Comparison of ENCODE assay signal across 10 cellular contexts in genomic region chr2:37775908-37776250, GRCh38.
DNase-seq lines count a peak whose midpoint lies in the region; ATAC-seq and TF ChIP-seq lines count a peak whose summit lies in the region.
"Had no signal": no experiment of that assay in that cellular context is flagged by ENCODE, and none has a peak within 500 bp of the region (broad histone marks: within the 10 kb centered on the region; RNA-seq: fewer than 3 reads in every experiment).

No MANE protein-coding gene starts in this region.

- TF ChIP-seq CTCF in fibroblast of pulmonary artery (IDR thresholded peaks at IDR 0.05; ENCODE audit: low read length, missing control alignments): no peak

- no peaks in the 10 kb centered on the region for H3K9me3 ChIP-seq in SJSA1 (replicated peaks)
- H3K9me3 ChIP-seq: right lobe of liver had no signal

- H3K4me1 ChIP-seq in SJSA1 (replicated peaks): peaks cover 76% of the 10 kb centered on the region

- DNase-seq in Daoy (ENCODE audit: low read depth) (peak; percentile 70), SJSA1 (ENCODE audit: low read depth in 1 of 2, low spot score in 2 of 2) (peak; percentile 52 to 63), fibroblast of pulmonary artery (ENCODE audit: low read depth) (peak; percentile 84), posterior cingulate gyrus (peak in 7 of 10 donors; percentile 20 to 89 (median 57)), mucosa of gallbladder (ENCODE audit: low spot score) (no peak)
- no peak for DNase-seq in activated CD4-positive, alpha-beta T cell treated with anti-CD3 and anti-CD28 coated beads, Interleukin-2, amount 50 U/mL, for 48 hours
- DNase-seq: right lobe of liver had no signal

- no peak for ATAC-seq in HG02678 (IDR thresholded peaks at IDR 0.05; ENCODE audit: unreplicated experiment)
- ATAC-seq in GM18858 (IDR thresholded peaks at IDR 0.05; ENCODE audit: unreplicated experiment): no peak
- ATAC-seq: right lobe of liver had no signal

- intact Hi-C loops in posterior cingulate gyrus (cut with DNase I): no loop called here

- no peak overlapping the region for H3K4me3 ChIP-seq in SJSA1
- no peak overlapping the region for H3K4me3 ChIP-seq in fibroblast of pulmonary artery (replicated peaks; ENCODE audit: low read depth, low read length)
- H3K4me3 ChIP-seq: cardiac muscle cell, right lobe of liver had no signal

- peak overlapping the region; percentile 87 for H3K27ac ChIP-seq in SJSA1
- H3K27ac ChIP-seq: cardiac muscle cell, right lobe of liver had no signal

- H3K27me3 ChIP-seq in SJSA1 (replicated peaks): no peaks in the 10 kb centered on the region
- H3K27me3 ChIP-seq: cardiac muscle cell, right lobe of liver had no signal

- H3K36me3 ChIP-seq in SJSA1: no peaks in the 10 kb centered on the region
- H3K36me3 ChIP-seq: cardiac muscle cell, right lobe of liver had no signal

Comparison
In these comparisons a context has a peak if more than half of its experiments do, and no peak if none do; other contexts are left out.
1. DNase-seq: peak in Daoy (single experiment), SJSA1 (2 of 2), fibroblast of pulmonary artery (single experiment) and posterior cingulate gyrus (7 of 10); none in mucosa of gallbladder (single experiment) and activated CD4-positive, alpha-beta T cell treated with anti-CD3 and anti-CD28 coated beads, Interleukin-2, amount 50 U/mL, for 48 hours (0 of 2).